ENCODE assay signal across 11 cellular contexts in genomic region chr20:45275327-45275726, GRCh38. TPM values are rescaled to one million over a fixed set of nuclear protein-coding genes. Genes with fewer than 3 reads are reported as not detected.
"Had no signal": no experiment of that assay in that cellular context is flagged by ENCODE, and none has a peak within 500 bp of the region (broad histone marks: within the 10 kb centered on the region; RNA-seq: fewer than 3 reads in every experiment).

No MANE protein-coding gene starts in this region.

- H3K27ac Mint-ChIP-seq: HFFc6, IgD-negative memory B cell had no signal

- H3K4me1 ChIP-seq: HAP-1 had no signal

- H3K36me3 Mint-ChIP-seq: IgD-negative memory B cell had no signal

- H3K4me3 Mint-ChIP-seq: HFFc6, IgD-negative memory B cell had no signal

- DNase-seq: GM23248, GOT3, H7, HFFc6, KBM-7 had no signal

- H3K27ac ChIP-seq: GM23248, HL-60 had no signal

- H3K4me3 ChIP-seq: GM23248, HAP-1 had no signal

- H3K9me3 ChIP-seq: HAP-1 had no signal

- H3K36me3 ChIP-seq: HAP-1 had no signal

- ATAC-seq: HCT116 had no signal

- H3K9me3 Mint-ChIP-seq: HFFc6 had no signal

RNA-seq across cellular contexts. Expression of gene SLPI, which starts 21.0 kb away (rescaled TPM):
- total RNA-seq: H7, HT1080 had no signal
- polyA plus RNA-seq: IgD-negative memory B cell had no signal

RNA-seq across cellular contexts. Expression of gene RBPJL, which starts 31.3 kb away (rescaled TPM):
- total RNA-seq: GM23248, H4, H7, HFFc6, HT1080 had no signal
- polyA plus RNA-seq: GM23248, IgD-negative memory B cell had no signal

RNA-seq across cellular contexts. Expression of gene MATN4, which starts 32.8 kb away (rescaled TPM):
- total RNA-seq: GM23248, H4, HFFc6, HT1080 had no signal
- polyA plus RNA-seq: GM23248, IgD-negative memory B cell had no signal

RNA-seq across cellular contexts. Expression of gene SEMG2, which starts 54.2 kb away (rescaled TPM):
- total RNA-seq: GM23248, H4, H7, HFFc6, HT1080 had no signal
- polyA plus RNA-seq: GM23248, IgD-negative memory B cell had no signal
